12 cellular contexts compared by ENCODE assay signal in the genomic region with DNA sequence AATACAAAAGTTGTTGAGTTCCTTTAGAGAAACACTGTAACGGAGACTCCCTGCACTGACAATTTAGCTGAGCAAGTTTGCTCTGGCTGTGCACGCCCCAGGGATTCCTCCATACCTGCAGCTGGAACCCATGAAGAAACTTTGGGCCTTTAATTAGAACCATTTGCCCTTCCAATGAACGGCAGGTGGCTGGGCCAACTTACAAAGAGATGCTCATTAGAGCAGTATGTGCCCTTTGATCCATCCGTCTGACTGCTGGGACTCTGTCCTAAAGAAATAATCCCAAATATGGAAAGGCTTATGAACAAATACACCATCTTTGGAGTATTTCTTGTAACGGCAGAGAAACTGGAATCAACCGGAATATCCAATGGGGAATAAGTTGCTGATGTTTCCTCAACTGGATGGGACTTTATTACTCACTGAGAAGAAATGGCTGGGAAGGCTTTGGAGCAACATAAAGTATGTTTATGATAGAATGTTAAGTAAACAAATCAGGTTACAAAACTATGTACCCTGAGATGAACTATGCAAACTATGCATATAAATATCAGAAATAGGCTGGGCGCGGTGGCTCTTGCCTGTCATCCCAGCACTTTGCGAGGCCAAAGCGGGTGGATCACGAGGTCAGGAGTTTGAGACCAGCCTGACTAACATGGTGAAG. TPM values are rescaled to one million over a fixed set of nuclear protein-coding genes. Genes with fewer than 3 reads are reported as not detected.
DNase-seq lines count a peak whose midpoint lies in the region; ATAC-seq and TF ChIP-seq lines count a peak whose summit lies in the region.
"Had no signal": no experiment of that assay in that cellular context is flagged by ENCODE, and none has a peak within 500 bp of the region (broad histone marks: within the 10 kb centered on the region; RNA-seq: fewer than 3 reads in every experiment).

No MANE protein-coding gene starts in this region.

- no peak overlapping the region for H3K27ac ChIP-seq in RWPE1
- H3K27ac ChIP-seq in smooth muscle cell (ENCODE audit: low read depth): no peak overlapping the region
- H3K27ac ChIP-seq: neutrophil had no signal

- H3K36me3 ChIP-seq in mucosa of descending colon (ENCODE audit: low read depth): no peaks in the 10 kb centered on the region
- no peaks in the 10 kb centered on the region for H3K36me3 ChIP-seq in smooth muscle cell (ENCODE audit: low read depth)
- H3K36me3 ChIP-seq: neutrophil had no signal

- no peak overlapping the region for H3K4me2 ChIP-seq in smooth muscle cell

- 84% methylated on average over 11 of the region's 11 CpGs for WGBS in smooth muscle cell (ENCODE audit: low lambda C conversion rate)

- CTCF ChIA-PET in RWPE1 (lab: Yijun Ruan, JAX): no interaction called here

- H3F3A ChIP-seq in smooth muscle cell (ENCODE audit: low read depth): no peaks in the 10 kb centered on the region

- H2AFZ ChIP-seq in smooth muscle cell (ENCODE audit: low read depth): no peak overlapping the region

- TF ChIP-seq CTCF in RWPE1 (conservative IDR thresholded peaks at IDR 0.05; ENCODE audit: low read depth) (no peak), fibroblast of pulmonary artery (IDR thresholded peaks at IDR 0.05; ENCODE audit: low read length, missing control alignments) (no peak), mucosa of descending colon (IDR thresholded peaks at IDR 0.05) (no peak), smooth muscle cell (IDR thresholded peaks at IDR 0.05; ENCODE audit: borderline replicate concordance, insufficient read depth, poor library complexity, severe bottlenecking) (no peak)

- no peaks in the 10 kb centered on the region for H3K9me3 ChIP-seq in mucosa of descending colon
- H3K9me3 ChIP-seq in smooth muscle cell (replicated peaks; ENCODE audit: low read depth): no peaks in the 10 kb centered on the region
- H3K9me3 ChIP-seq: neutrophil had no signal

- H4K20me1 ChIP-seq in smooth muscle cell (ENCODE audit: low read depth): no peaks in the 10 kb centered on the region

- POLR2A ChIA-PET in RWPE1 (lab: Yijun Ruan, JAX; ENCODE audit: low non-redundant PET): no interaction called here

- DNase-seq in ELR (ENCODE audit: low read depth): peak; percentile 73
- peak; percentile 20 for DNase-seq in RWPE1 (ENCODE audit: low spot score)
- peak; percentile 47 for DNase-seq in fibroblast of pulmonary artery (ENCODE audit: low read depth)
- DNase-seq in skeletal muscle cell (ENCODE audit: low read depth): peak; percentile 79
- DNase-seq in cortex of kidney (lab: John Stamatoyannopoulos, UW): no peak
- DNase-seq in NCI-H82 treated with DMSO at 0.1 percent for 48 hours (lab: John Stamatoyannopoulos, UW; ENCODE audit: unreplicated experiment): no peak
- DNase-seq in mucosa of descending colon: no peak
- no peak for DNase-seq in smooth muscle cell (lab: John Stamatoyannopoulos, UW; ENCODE audit: unreplicated experiment)
- DNase-seq: activated CD4-positive, alpha-beta T cell treated with anti-CD3 and anti-CD28 coated beads for 48 hours; kidney glomerular epithelial cell; NCI-H1105 treated with DMSO at 0.1 percent for 48 hours had no signal

- no peak overlapping the region for H3K4me3 ChIP-seq in fibroblast of pulmonary artery (replicated peaks; ENCODE audit: low read depth, low read length)
- H3K4me3 ChIP-seq in skeletal muscle cell (ENCODE audit: low read depth, low read length): no peak overlapping the region
- no peak overlapping the region for H3K4me3 ChIP-seq in mucosa of descending colon
- H3K4me3 ChIP-seq in smooth muscle cell: no peak overlapping the region

- H3K27me3 ChIP-seq in smooth muscle cell (ENCODE audit: low read depth): no peaks in the 10 kb centered on the region

- intact Hi-C loops in mucosa of descending colon (cut with DNase I, micrococcal nuclease): no loop called here

- no peak overlapping the region for H3K9ac ChIP-seq in smooth muscle cell (ENCODE audit: low read depth)

- H3K79me2 ChIP-seq in smooth muscle cell (ENCODE audit: low read depth): no peaks in the 10 kb centered on the region

- ATAC-seq in mucosa of descending colon: no peak

- H3K4me1 ChIP-seq in mucosa of descending colon (ENCODE audit: low read depth) (no peaks in the 10 kb centered on the region), smooth muscle cell (ENCODE audit: low read depth) (peaks cover 8% of the 10 kb centered on the region)

RNA-seq across cellular contexts. Expression of a gene that starts 24.4 kb away (rescaled TPM):
- 100 to 1,000 TPM in 1 of 3 donors, 10 to 100 TPM in 2; 34.1 to 198 (median 88.3) TPM for total RNA-seq in mucosa of descending colon
- total RNA-seq in smooth muscle cell: 86.4 and 90.9 TPM in 2 replicates
- 288 and 296 TPM in 2 replicates for polyA plus RNA-seq in smooth muscle cell

Comparison
In these comparisons a context has a peak if more than half of its experiments do, and no peak if none do; other contexts are left out.
1. DNase-seq: peak in ELR (single experiment), RWPE1 (single experiment), fibroblast of pulmonary artery (single experiment) and skeletal muscle cell (single experiment); none in cortex of kidney (single experiment), NCI-H82 treated with DMSO at 0.1 percent for 48 hours (single experiment), mucosa of descending colon (0 of 3) and smooth muscle cell (single experiment).